Comparison of ENCODE assay signal across 1 cellular context in the genomic region with DNA sequence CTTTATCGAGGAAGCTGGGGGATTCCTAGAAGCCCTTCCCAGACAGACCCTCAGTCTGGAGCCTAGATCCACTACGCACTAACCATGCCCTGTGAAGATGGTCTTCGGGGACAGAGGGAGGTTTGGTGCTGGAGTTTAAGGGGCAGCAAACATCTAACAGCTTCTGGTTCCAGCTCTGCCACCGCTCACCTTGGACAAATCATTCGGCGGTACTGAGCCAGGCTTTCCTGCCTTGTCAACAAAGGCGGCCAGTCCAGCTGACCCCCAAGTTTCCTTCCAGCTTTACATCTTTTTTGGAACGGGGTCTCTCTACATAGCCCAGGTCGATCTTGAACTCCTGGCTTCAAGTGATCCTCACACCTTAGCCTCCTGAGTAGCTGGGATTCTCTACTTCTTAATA.
TF ChIP-seq lines count a peak whose summit lies in the region.

No MANE protein-coding gene starts in this region.

TF ChIP-seq in A549, 52 proteins besides CTCF, POLR2A, EP300 and RAD21 (continued from another document):
- TF ChIP-seq, protein P1, sequence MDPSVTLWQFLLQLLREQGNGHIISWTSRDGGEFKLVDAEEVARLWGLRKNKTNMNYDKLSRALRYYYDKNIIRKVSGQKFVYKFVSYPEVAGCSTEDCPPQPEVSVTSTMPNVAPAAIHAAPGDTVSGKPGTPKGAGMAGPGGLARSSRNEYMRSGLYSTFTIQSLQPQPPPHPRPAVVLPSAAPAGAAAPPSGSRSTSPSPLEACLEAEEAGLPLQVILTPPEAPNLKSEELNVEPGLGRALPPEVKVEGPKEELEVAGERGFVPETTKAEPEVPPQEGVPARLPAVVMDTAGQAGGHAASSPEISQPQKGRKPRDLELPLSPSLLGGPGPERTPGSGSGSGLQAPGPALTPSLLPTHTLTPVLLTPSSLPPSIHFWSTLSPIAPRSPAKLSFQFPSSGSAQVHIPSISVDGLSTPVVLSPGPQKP (IDR thresholded peaks at IDR 0.05; ENCODE audit: low read depth, low read length), result no peak
- TF ChIP-seq, protein P2, sequence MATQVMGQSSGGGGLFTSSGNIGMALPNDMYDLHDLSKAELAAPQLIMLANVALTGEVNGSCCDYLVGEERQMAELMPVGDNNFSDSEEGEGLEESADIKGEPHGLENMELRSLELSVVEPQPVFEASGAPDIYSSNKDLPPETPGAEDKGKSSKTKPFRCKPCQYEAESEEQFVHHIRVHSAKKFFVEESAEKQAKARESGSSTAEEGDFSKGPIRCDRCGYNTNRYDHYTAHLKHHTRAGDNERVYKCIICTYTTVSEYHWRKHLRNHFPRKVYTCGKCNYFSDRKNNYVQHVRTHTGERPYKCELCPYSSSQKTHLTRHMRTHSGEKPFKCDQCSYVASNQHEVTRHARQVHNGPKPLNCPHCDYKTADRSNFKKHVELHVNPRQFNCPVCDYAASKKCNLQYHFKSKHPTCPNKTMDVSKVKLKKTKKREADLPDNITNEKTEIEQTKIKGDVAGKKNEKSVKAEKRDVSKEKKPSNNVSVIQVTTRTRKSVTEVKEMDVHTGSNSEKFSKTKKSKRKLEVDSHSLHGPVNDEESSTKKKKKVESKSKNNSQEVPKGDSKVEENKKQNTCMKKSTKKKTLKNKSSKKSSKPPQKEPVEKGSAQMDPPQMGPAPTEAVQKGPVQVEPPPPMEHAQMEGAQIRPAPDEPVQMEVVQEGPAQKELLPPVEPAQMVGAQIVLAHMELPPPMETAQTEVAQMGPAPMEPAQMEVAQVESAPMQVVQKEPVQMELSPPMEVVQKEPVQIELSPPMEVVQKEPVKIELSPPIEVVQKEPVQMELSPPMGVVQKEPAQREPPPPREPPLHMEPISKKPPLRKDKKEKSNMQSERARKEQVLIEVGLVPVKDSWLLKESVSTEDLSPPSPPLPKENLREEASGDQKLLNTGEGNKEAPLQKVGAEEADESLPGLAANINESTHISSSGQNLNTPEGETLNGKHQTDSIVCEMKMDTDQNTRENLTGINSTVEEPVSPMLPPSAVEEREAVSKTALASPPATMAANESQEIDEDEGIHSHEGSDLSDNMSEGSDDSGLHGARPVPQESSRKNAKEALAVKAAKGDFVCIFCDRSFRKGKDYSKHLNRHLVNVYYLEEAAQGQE (IDR thresholded peaks at IDR 0.05), result no peak
- TF ChIP-seq HEYL (CRISPR knock-in tag; IDR thresholded peaks at IDR 0.05) (no peak), CHD4 (IDR thresholded peaks at IDR 0.05; ENCODE audit: borderline replicate concordance) (no peak), CBX8 (IDR thresholded peaks at IDR 0.05) (no peak), RFX5 (IDR thresholded peaks at IDR 0.05) (no peak), ZNF302 (CRISPR knock-in tag; IDR thresholded peaks at IDR 0.05) (no peak)
